ENCODE assay signal across 13 cellular contexts in the genomic region with DNA sequence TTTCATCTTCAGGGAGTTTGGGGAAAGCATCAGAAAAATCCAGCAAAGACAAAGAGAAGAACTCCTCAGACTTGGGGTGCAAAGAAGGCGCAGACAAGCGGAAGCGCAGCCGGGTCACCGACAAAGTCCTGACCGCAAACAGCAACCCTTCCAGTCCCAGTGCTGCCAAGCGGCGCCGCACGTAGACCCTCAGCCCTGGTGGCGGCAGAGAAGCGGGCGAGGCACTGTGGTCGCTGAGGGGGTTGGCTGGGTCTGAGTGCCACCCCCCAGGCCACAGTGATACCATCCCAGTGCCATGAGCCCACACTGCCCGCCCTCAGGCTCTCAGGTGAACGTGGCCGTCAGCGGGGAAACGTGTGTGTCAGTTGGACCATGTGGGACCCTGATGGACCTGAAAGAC. TPM values are rescaled to one million over a fixed set of nuclear protein-coding genes. Genes with fewer than 3 reads are reported as not detected.
"Had no signal": no experiment of that assay in that cellular context is flagged by ENCODE, and none has a peak within 500 bp of the region (broad histone marks: within the 10 kb centered on the region; RNA-seq: fewer than 3 reads in every experiment).

No MANE protein-coding gene starts in this region.

- H3K27ac ChIP-seq: cardiac muscle cell, esophagus muscularis mucosa, lower lobe of right lung, neutrophil, tibial artery, vagina had no signal

- H3K4me3 Mint-ChIP-seq: activated T-helper 17 cell treated with anti-CD3 and anti-CD28 coated beads, Interleukin-2, amount 50 U/mL, for 72 hours; stimulated activated memory B cell treated with anti-CD40 and anti-IgM and Interleukin-4, amounts not matched to agents 10 μg/mL and 1 μg/mL and 100 μg/mL, for 72 hours had no signal

- H3K4me3 ChIP-seq: cardiac muscle cell, esophagus muscularis mucosa, lower lobe of right lung, tibial artery, vagina had no signal

- H3K27me3 ChIP-seq: cardiac muscle cell, esophagus muscularis mucosa, neutrophil, tibial artery, vagina had no signal

- H3K9me3 Mint-ChIP-seq: activated T-helper 17 cell treated with anti-CD3 and anti-CD28 coated beads, Interleukin-2, amount 50 U/mL, for 72 hours; stimulated activated memory B cell treated with anti-CD40 and anti-IgM and Interleukin-4, amounts not matched to agents 10 μg/mL and 1 μg/mL and 100 μg/mL, for 72 hours had no signal

- H3K9me3 ChIP-seq: esophagus muscularis mucosa, lower lobe of right lung, neutrophil, tibial artery, vagina had no signal

- H3K27me3 Mint-ChIP-seq: activated T-helper 17 cell treated with anti-CD3 and anti-CD28 coated beads, Interleukin-2, amount 50 U/mL, for 72 hours; stimulated activated memory B cell treated with anti-CD40 and anti-IgM and Interleukin-4, amounts not matched to agents 10 μg/mL and 1 μg/mL and 100 μg/mL, for 72 hours had no signal

- ATAC-seq: activated T-helper 17 cell treated with anti-CD3 and anti-CD28 coated beads, Interleukin-2, amount 50 U/mL, for 72 hours; left colon; lower lobe of right lung; stimulated activated memory B cell treated with anti-CD40 and anti-IgM and Interleukin-4, amounts not matched to agents 10 μg/mL and 1 μg/mL and 100 μg/mL, for 72 hours had no signal

- H3K27ac Mint-ChIP-seq: activated T-helper 17 cell treated with anti-CD3 and anti-CD28 coated beads, Interleukin-2, amount 50 U/mL, for 72 hours had no signal

- DNase-seq: activated CD4-positive, alpha-beta T cell treated with anti-CD3 and anti-CD28 coated beads, Interleukin-2, amount 50 U/mL, for 1 hour; activated naive CD4-positive, alpha-beta T cell treated with Interleukin-2 at 50 U/mL for 16 hours; activated T-cell treated with anti-CD3 and anti-CD28 coated beads for 4 hours; left colon; lower lobe of right lung; tibial artery had no signal

RNA-seq across cellular contexts. Expression of gene COL9A3, which starts 17.4 kb away (rescaled TPM):
- total RNA-seq: activated T-helper 17 cell treated with anti-CD3 and anti-CD28 coated beads, Interleukin-2, amount 50 U/mL, for 72 hours; myocyte had no signal
